In the genomic region with DNA sequence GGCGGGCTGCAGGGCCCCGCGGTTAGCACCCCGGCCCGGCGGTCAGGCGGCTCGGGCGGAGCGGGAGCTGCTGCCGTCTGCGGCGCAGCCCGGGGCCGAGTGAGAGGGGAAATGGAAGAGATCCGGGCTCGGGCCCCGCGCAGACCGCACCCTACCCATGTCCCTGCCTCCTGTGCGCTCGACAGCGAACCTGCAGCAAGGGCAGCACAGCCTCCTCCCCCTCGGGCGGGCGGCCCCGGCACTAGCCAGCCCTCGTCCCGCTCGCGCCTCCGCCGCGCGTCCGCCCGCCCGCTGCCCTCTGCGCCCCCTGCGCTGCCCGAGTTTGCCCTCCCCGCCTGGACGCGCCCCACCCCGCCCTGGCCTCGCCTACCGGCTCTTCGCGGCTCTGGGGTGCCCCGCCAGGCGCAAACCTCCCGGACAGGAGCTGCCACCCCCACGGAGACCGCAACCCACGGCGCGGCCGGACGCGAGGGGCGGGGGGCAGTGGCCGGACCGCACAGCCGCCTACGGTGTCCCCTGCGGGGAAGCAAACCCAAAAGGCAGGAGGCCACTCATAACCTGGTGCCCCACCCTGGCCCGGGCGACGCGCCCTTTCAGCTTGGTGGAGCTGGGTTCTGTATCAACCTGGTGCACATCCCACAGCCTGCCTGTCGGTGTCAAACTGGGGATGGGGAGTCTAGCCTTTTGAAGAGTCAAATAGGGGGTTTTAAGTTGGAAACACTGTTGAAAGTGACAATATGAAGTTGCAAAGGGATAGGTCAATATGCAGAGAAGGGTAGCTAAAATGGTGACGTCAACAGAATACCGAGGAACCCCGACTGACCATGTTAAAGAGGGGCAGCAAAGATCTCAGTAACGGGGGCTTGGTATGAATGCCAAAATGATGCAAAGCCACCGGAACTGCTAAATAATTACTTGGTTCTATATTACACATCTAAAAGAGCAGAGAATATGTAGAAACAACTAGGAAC, we compare ENCODE assay signal across 1 cellular context.
TF ChIP-seq lines count a peak whose summit lies in the region.

IHH (minus strand) TSS at position 101 of the 971 bp plus-strand sequence. CDS start 454 bp downstream, outside the sequence.

TF ChIP-seq in IMR-90, 13 proteins besides CTCF, POLR2A, EP300 and RAD21:
- TF ChIP-seq, protein P1, sequence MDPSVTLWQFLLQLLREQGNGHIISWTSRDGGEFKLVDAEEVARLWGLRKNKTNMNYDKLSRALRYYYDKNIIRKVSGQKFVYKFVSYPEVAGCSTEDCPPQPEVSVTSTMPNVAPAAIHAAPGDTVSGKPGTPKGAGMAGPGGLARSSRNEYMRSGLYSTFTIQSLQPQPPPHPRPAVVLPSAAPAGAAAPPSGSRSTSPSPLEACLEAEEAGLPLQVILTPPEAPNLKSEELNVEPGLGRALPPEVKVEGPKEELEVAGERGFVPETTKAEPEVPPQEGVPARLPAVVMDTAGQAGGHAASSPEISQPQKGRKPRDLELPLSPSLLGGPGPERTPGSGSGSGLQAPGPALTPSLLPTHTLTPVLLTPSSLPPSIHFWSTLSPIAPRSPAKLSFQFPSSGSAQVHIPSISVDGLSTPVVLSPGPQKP (IDR thresholded peaks at IDR 0.05; ENCODE audit: borderline replicate concordance, low read depth, low read length): no peak
- no peak for TF ChIP-seq USF2 (IDR thresholded peaks at IDR 0.05; ENCODE audit: low read depth, low read length)
- no peak for TF ChIP-seq BHLHE40 (IDR thresholded peaks at IDR 0.05; ENCODE audit: low read depth, low read length)
- TF ChIP-seq NFE2L2 (IDR thresholded peaks at IDR 0.05; ENCODE audit: low read depth, low read length): no peak
TF ChIP-seq in IMR-90: peak in this region for 0.
